Comparison of ENCODE assay signal across 9 cellular contexts in genomic region chr3:184636774-184637316, GRCh38.
A peak's percentile ranks its signal among the peaks of the same experiment; 100 is the strongest.
DNase-seq lines count a peak whose midpoint lies in the region; ATAC-seq and TF ChIP-seq lines count a peak whose summit lies in the region.
"Had no signal": no experiment of that assay in that cellular context is flagged by ENCODE, and none has a peak within 500 bp of the region (broad histone marks: within the 10 kb centered on the region; RNA-seq: fewer than 3 reads in every experiment).

No MANE protein-coding gene starts in this region.

- H3K4me1 Mint-ChIP-seq in activated T-helper 17 cell treated with anti-CD3 and anti-CD28 coated beads, Interleukin-2, amount 50 U/mL, for 72 hours, result no peaks in the 10 kb centered on the region

- DNase-seq in AG09319 (ENCODE audit: extremely low read depth, low read depth), result peak; percentile 42
- peak; percentile 94 for DNase-seq in M059J (ENCODE audit: low read depth)
- DNase-seq in kidney tubule cell (ENCODE audit: low spot score), result peak; percentile 54
- DNase-seq in GM20000 (ENCODE audit: low spot score), result no peak
- no peak for DNase-seq in activated effector memory CD4-positive, alpha-beta T cell treated with anti-CD3 and anti-CD28 coated beads, Interleukin-2, amount 50 U/mL, for 16 hours
- DNase-seq in GM13977 (ENCODE audit: low spot score), result no peak
- DNase-seq: dermis blood vessel endothelial cell had no signal

- no peaks in the 10 kb centered on the region for H3K9me3 Mint-ChIP-seq in activated T-helper 17 cell treated with anti-CD3 and anti-CD28 coated beads, Interleukin-2, amount 50 U/mL, for 72 hours

- TF ChIP-seq CTCF in AG09319 (IDR thresholded peaks at IDR 0.05; ENCODE audit: low read depth, low read length) (no peak), GM20000 (IDR thresholded peaks at IDR 0.05; ENCODE audit: extremely low read depth, missing control alignments) (no peak), GM13977 (IDR thresholded peaks at IDR 0.05; ENCODE audit: extremely low read depth, insufficient read depth, missing control alignments) (no peak)

- H3K27ac Mint-ChIP-seq in activated T-helper 17 cell treated with anti-CD3 and anti-CD28 coated beads, Interleukin-2, amount 50 U/mL, for 72 hours, result no peak overlapping the region

- peaks cover 5% of the 10 kb centered on the region for H3K27me3 Mint-ChIP-seq in activated T-helper 17 cell treated with anti-CD3 and anti-CD28 coated beads, Interleukin-2, amount 50 U/mL, for 72 hours

- H3K4me3 Mint-ChIP-seq in activated T-helper 17 cell treated with anti-CD3 and anti-CD28 coated beads, Interleukin-2, amount 50 U/mL, for 72 hours, result no peak overlapping the region

- in situ Hi-C loops in GM13977 (cut with MboI; ENCODE audit: low pct_unique_long_range_greater_than_20kb, low sequenced_read_pairs, unreplicated experiment), result no loop called here

- peak; percentile 87 for ATAC-seq in activated T-helper 17 cell treated with anti-CD3 and anti-CD28 coated beads, Interleukin-2, amount 50 U/mL, for 72 hours (replicated peaks)
- ATAC-seq in GM18907 (IDR thresholded peaks at IDR 0.05; ENCODE audit: unreplicated experiment), result no peak

- no peaks in the 10 kb centered on the region for H3K36me3 Mint-ChIP-seq in activated T-helper 17 cell treated with anti-CD3 and anti-CD28 coated beads, Interleukin-2, amount 50 U/mL, for 72 hours (ENCODE audit: low read depth)

Comparison
In these comparisons a context has a peak if more than half of its experiments do, and no peak if none do; other contexts are left out.
1. DNase-seq: peak in AG09319 (single experiment), M059J (single experiment) and kidney tubule cell (single experiment); none in GM20000 (single experiment), activated effector memory CD4-positive, alpha-beta T cell treated with anti-CD3 and anti-CD28 coated beads, Interleukin-2, amount 50 U/mL, for 16 hours (single experiment) and GM13977 (single experiment).